19 cellular contexts compared by ENCODE assay signal in the genomic region with DNA sequence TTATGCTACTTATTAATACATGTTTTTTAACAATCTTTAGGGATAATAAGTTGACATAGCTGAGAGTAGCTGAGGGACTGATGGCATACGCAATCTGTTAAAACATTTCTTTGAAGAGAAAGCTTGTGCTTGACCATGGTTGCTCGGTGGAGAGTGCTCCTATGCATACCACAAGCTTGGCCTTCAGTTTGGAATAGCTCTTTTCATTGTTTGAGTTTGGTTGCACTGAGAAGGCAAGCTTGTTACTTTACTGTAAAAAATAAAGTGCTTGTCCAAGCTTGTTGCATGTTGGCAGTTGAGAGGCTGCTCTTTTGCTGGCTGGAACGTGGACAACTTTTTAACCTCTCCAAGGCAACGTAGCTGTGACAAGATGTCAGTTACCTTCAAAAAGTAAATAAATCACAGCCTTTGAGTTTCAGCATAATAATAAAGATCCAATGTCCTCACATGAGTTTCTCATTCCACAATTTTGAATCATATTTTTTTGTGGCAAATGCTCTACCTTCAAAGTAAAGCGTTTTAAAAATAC.
"Had no signal": no experiment of that assay in that cellular context is flagged by ENCODE, and none has a peak within 500 bp of the region (broad histone marks: within the 10 kb centered on the region; RNA-seq: fewer than 3 reads in every experiment).

No MANE protein-coding gene starts in this region.

- H3K9me3 ChIP-seq: esophagus squamous epithelium, right atrium auricular region, tibial nerve had no signal

- H3K4me3 Mint-ChIP-seq: activated B cell treated with CpG ODN at 0.5 μM for 24 hours; activated CD4-positive, alpha-beta memory T cell treated with anti-CD3 and anti-CD28 coated beads for 36 hours; activated naive CD8-positive, alpha-beta T cell treated with anti-CD3 and anti-CD28 coated beads, Interleukin-2, amount 10 ng/mL, durations not matched to agents 7 days and 5 days; brain; central memory CD8-positive, alpha-beta T cell; T-helper 2 cell treated with Interferon-gamma antibody and Interleukin-4, amounts not matched to agents 5 μg/mL and 100 μg/mL, for 36 hours had no signal

- H3K36me3 ChIP-seq: esophagus squamous epithelium, right atrium auricular region, tibial nerve had no signal

- H3K36me3 Mint-ChIP-seq: activated naive CD8-positive, alpha-beta T cell treated with anti-CD3 and anti-CD28 coated beads, Interleukin-2, amount 10 ng/mL, durations not matched to agents 7 days and 5 days had no signal

- H3K9me3 Mint-ChIP-seq: activated B cell treated with CpG ODN at 0.5 μM for 24 hours; activated CD4-positive, alpha-beta memory T cell treated with anti-CD3 and anti-CD28 coated beads for 36 hours; activated naive CD8-positive, alpha-beta T cell treated with anti-CD3 and anti-CD28 coated beads, Interleukin-2, amount 10 ng/mL, durations not matched to agents 7 days and 5 days; central memory CD8-positive, alpha-beta T cell; T-helper 2 cell treated with Interferon-gamma antibody and Interleukin-4, amounts not matched to agents 5 μg/mL and 100 μg/mL, for 36 hours had no signal

- H3K4me1 Mint-ChIP-seq: activated B cell treated with CpG ODN at 0.5 μM for 24 hours; activated naive CD8-positive, alpha-beta T cell treated with anti-CD3 and anti-CD28 coated beads, Interleukin-2, amount 10 ng/mL, durations not matched to agents 7 days and 5 days; brain; central memory CD8-positive, alpha-beta T cell had no signal

- H3K4me1 ChIP-seq: right atrium auricular region, tibial nerve had no signal

- H3K27ac Mint-ChIP-seq: activated B cell treated with CpG ODN at 0.5 μM for 24 hours; activated CD4-positive, alpha-beta memory T cell treated with anti-CD3 and anti-CD28 coated beads for 36 hours; activated naive CD8-positive, alpha-beta T cell treated with anti-CD3 and anti-CD28 coated beads, Interleukin-2, amount 10 ng/mL, durations not matched to agents 7 days and 5 days; brain; progenitor cell of endocrine pancreas; T-helper 2 cell treated with Interferon-gamma antibody and Interleukin-4, amounts not matched to agents 5 μg/mL and 100 μg/mL, for 36 hours had no signal

- H3K4me3 ChIP-seq: coronary artery, esophagus squamous epithelium, right atrium auricular region, tibial nerve had no signal

- H3K27me3 ChIP-seq: esophagus squamous epithelium, right atrium auricular region, tibial nerve had no signal

- ATAC-seq: left lobe of liver had no signal

- DNase-seq: activated B cell treated with CpG ODN at 0.5 μM for 24 hours; activated CD4-positive, alpha-beta memory T cell treated with anti-CD3 and anti-CD28 coated beads for 36 hours; activated CD4-positive, alpha-beta T cell treated with anti-CD3 and anti-CD28 coated beads for 4 hours; activated naive CD4-positive, alpha-beta T cell treated with Interleukin-2 at 50 U/mL for 16 hours; activated naive CD8-positive, alpha-beta T cell treated with anti-CD3 and anti-CD28 coated beads, Interleukin-2, amount 10 ng/mL, durations not matched to agents 7 days and 5 days; amygdala; esophagus squamous epithelium; midbrain; stimulated activated CD4-positive, alpha-beta T cell treated with anti-CD3 and anti-CD28 coated beads, Interleukin-12 subunit alpha, Interleukin-12 subunit beta, amount 100 ng/mL, for 4 hours; stimulated activated CD4-positive, alpha-beta T cell treated with anti-CD3 and anti-CD28 coated beads, Interleukin-1b, Interleukin-23, amount 100 ng/mL, for 48 hours; stimulated activated naive CD4-positive, alpha-beta T cell treated with Interleukin-2 at 50 U/mL for 16 hours had no signal

- H3K27ac ChIP-seq: coronary artery, right atrium auricular region, tibial nerve had no signal

- H3K27me3 Mint-ChIP-seq: activated B cell treated with CpG ODN at 0.5 μM for 24 hours; activated CD4-positive, alpha-beta memory T cell treated with anti-CD3 and anti-CD28 coated beads for 36 hours; activated naive CD8-positive, alpha-beta T cell treated with anti-CD3 and anti-CD28 coated beads, Interleukin-2, amount 10 ng/mL, durations not matched to agents 7 days and 5 days; brain; central memory CD8-positive, alpha-beta T cell; progenitor cell of endocrine pancreas had no signal
